16 cellular contexts compared by ENCODE assay signal in genomic region chr15:36863551-36863950, GRCh38.
DNase-seq lines count a peak whose midpoint lies in the region; ATAC-seq and TF ChIP-seq lines count a peak whose summit lies in the region.
"Had no signal": no experiment of that assay in that cellular context is flagged by ENCODE, and none has a peak within 500 bp of the region (broad histone marks: within the 10 kb centered on the region; RNA-seq: fewer than 3 reads in every experiment).

No MANE protein-coding gene starts in this region.

- WGBS in IMR-90 (ENCODE audit: extremely low coverage in 2 of 2, insufficient read length in 1 of 2), 2 experiments: no CpG with 5 or more reads among the region's 4 CpGs
- 92% methylated on average over 4 of the region's 4 CpGs for WGBS in smooth muscle cell (ENCODE audit: low lambda C conversion rate)

- peak; percentile 56 for DNase-seq in IMR-90
- peak; percentile 63 for DNase-seq in NCI-H1105 treated with DMSO at 0.1 percent for 48 hours (lab: John Stamatoyannopoulos, UW)
- DNase-seq in SK-N-MC (ENCODE audit: low read depth, low spot score): no peak
- no peak for DNase-seq in mesothelial cell of epicardium (ENCODE audit: low spot score in 2 of 2, unreplicated experiment in 2 of 2)
- DNase-seq in smooth muscle cell (lab: John Stamatoyannopoulos, UW; ENCODE audit: unreplicated experiment): no peak
- no peak for DNase-seq in uterus
- DNase-seq: ACHN, C1 segment of cervical spinal cord, H9, KBM-7, NCI-H1694 treated with DMSO at 0.1 percent for 48 hours, NCI-H2171, NCI-H510A treated with DMSO at 0.1 percent for 48 hours, PC-9, T-helper 17 cell had no signal

- H3F3A ChIP-seq in smooth muscle cell (ENCODE audit: low read depth): no peaks in the 10 kb centered on the region

- peaks cover 3% of the 10 kb centered on the region for H3K9me3 Mint-ChIP-seq in mesothelial cell of epicardium
- H3K9me3 Mint-ChIP-seq: H9 had no signal

- POLR2A ChIA-PET in IMR-90 (lab: Charles Lee; ENCODE audit: unreplicated experiment): no interaction called here

- CTCF ChIA-PET in IMR-90 (lab: Yijun Ruan, JAX): no interaction called here

- H3K27me3 ChIP-seq in IMR-90 (ENCODE audit: control insufficient read depth, insufficient read depth, low read length): no peaks in the 10 kb centered on the region
- H3K27me3 ChIP-seq in smooth muscle cell (ENCODE audit: low read depth): no peaks in the 10 kb centered on the region
- H3K27me3 ChIP-seq in uterus: no peaks in the 10 kb centered on the region

- H2AFZ ChIP-seq in IMR-90 (replicated peaks; ENCODE audit: low read length, poor library complexity) (no peak overlapping the region), smooth muscle cell (ENCODE audit: low read depth) (no peak overlapping the region)
- H2AFZ ChIP-seq: PC-9 had no signal

- no peak overlapping the region for H4K8ac ChIP-seq in IMR-90 (ENCODE audit: low read depth in 2 of 2, low read length in 2 of 2)

- no peak overlapping the region for H3K56ac ChIP-seq in IMR-90 (ENCODE audit: extremely low read depth, insufficient read depth, low read length)

- H3K27me3 Mint-ChIP-seq in mesothelial cell of epicardium (ENCODE audit: low read depth): no peaks in the 10 kb centered on the region

- no peak overlapping the region for H2BK15ac ChIP-seq in IMR-90 (ENCODE audit: low read depth, low read length)

- TF ChIP-seq CTCF in IMR-90 (conservative IDR thresholded peaks at IDR 0.05; ENCODE audit: low read depth, low read length) (no peak), mesothelial cell of epicardium (IDR thresholded peaks at IDR 0.05; ENCODE audit: unreplicated experiment) (no peak), smooth muscle cell (IDR thresholded peaks at IDR 0.05; ENCODE audit: borderline replicate concordance, insufficient read depth, poor library complexity, severe bottlenecking) (no peak), uterus (IDR thresholded peaks at IDR 0.05) (no peak)

- no peak overlapping the region for H2AK5ac ChIP-seq in IMR-90 (ENCODE audit: low read depth, low read length)

- in situ Hi-C loops in IMR-90 (cut with MboI; ENCODE audit: low sequenced_read_pairs): no loop called here

- H3K27ac ChIP-seq in IMR-90 (ENCODE audit: insufficient read depth, low read length) (no peak overlapping the region), SK-N-MC (0 out of 2 replicates have a peak overlapping the region, but pooled peaks have one; percentile 56), smooth muscle cell (ENCODE audit: low read depth) (no peak overlapping the region), uterus (no peak overlapping the region)
- H3K27ac ChIP-seq: PC-9 had no signal

- no peaks in the 10 kb centered on the region for H3K9me3 ChIP-seq in IMR-90 (ENCODE audit: control insufficient read depth, insufficient read depth, low read length)
- no peaks in the 10 kb centered on the region for H3K9me3 ChIP-seq in SK-N-MC (ENCODE audit: low read depth, low read length)
- H3K9me3 ChIP-seq in smooth muscle cell (replicated peaks; ENCODE audit: low read depth): no peaks in the 10 kb centered on the region
- H3K9me3 ChIP-seq in uterus: no peaks in the 10 kb centered on the region

- H3K9me1 ChIP-seq in IMR-90 (ENCODE audit: insufficient read depth, low read length): no peaks in the 10 kb centered on the region

- no peak overlapping the region for H3K23ac ChIP-seq in IMR-90 (ENCODE audit: low read depth, low read length)

- H3K36me3 ChIP-seq in IMR-90 (ENCODE audit: control insufficient read depth, insufficient read depth, low read length) (no peaks in the 10 kb centered on the region), SK-N-MC (ENCODE audit: insufficient read depth, low read length) (no peaks in the 10 kb centered on the region), smooth muscle cell (ENCODE audit: low read depth) (no peaks in the 10 kb centered on the region), uterus (no peaks in the 10 kb centered on the region)

- no peak overlapping the region for H4K5ac ChIP-seq in IMR-90 (ENCODE audit: low read depth, low read length)

- H2BK5ac ChIP-seq in IMR-90 (ENCODE audit: low read depth, low read length, poor library complexity, severe bottlenecking): no peak overlapping the region

- no peaks in the 10 kb centered on the region for H4K20me1 ChIP-seq in IMR-90 (ENCODE audit: insufficient read depth, low read length)
- no peaks in the 10 kb centered on the region for H4K20me1 ChIP-seq in smooth muscle cell (ENCODE audit: low read depth)

- H4K91ac ChIP-seq in IMR-90 (ENCODE audit: insufficient read depth, low read depth, low read length): no peak overlapping the region

- H2AK9ac ChIP-seq in IMR-90 (replicated peaks; ENCODE audit: low read depth, low read length, poor library complexity): no peak overlapping the region

- dilution Hi-C loops in IMR-90 (cut with HindIII; ENCODE audit: low sequenced_read_pairs, unreplicated experiment): no loop called here

- H3K4me3 ChIP-seq in IMR-90 (ENCODE audit: insufficient read depth, low read depth, low read length): no peak overlapping the region
- no peak overlapping the region for H3K4me3 ChIP-seq in SK-N-MC
- H3K4me3 ChIP-seq in smooth muscle cell: no peak overlapping the region
- no peak overlapping the region for H3K4me3 ChIP-seq in uterus
- H3K4me3 ChIP-seq: PC-9 had no signal

- H3K79me2 ChIP-seq in smooth muscle cell (ENCODE audit: low read depth): no peaks in the 10 kb centered on the region

- H3K27ac Mint-ChIP-seq in mesothelial cell of epicardium: peak overlapping the region; percentile 95
- H3K27ac Mint-ChIP-seq: H9, T-helper 17 cell had no signal

- H2BK120ac ChIP-seq in IMR-90 (ENCODE audit: low read depth, low read length): no peak overlapping the region

- no TSS peak for BruUV-seq in IMR-90 (replicated peaks; lab: Mats Ljungman, UMichigan)

- H3K36me3 Mint-ChIP-seq in mesothelial cell of epicardium: peaks cover 21% of the 10 kb centered on the region

- no peak overlapping the region for H3K4ac ChIP-seq in IMR-90 (ENCODE audit: low read depth, low read length)

- intact Hi-C loops in IMR-90 (cut with micrococcal nuclease): loop anchor here (5.0 kb wide), 1 partner anchor 231 kb away; no protein-coding TSS in a partner anchor
- intact Hi-C loops in uterus (cut with DNase I; ENCODE audit: low total_unique reads): no loop called here

- no peaks in the 10 kb centered on the region for H3K79me1 ChIP-seq in IMR-90 (ENCODE audit: low read depth in 1 of 2, low read length in 2 of 2)

- no peak overlapping the region for H3K9ac ChIP-seq in IMR-90 (ENCODE audit: low read depth, low read length)
- H3K9ac ChIP-seq in SK-N-MC (ENCODE audit: insufficient read length): no peak overlapping the region
- H3K9ac ChIP-seq in smooth muscle cell (ENCODE audit: low read depth): no peak overlapping the region

- H3K4me3 Mint-ChIP-seq in mesothelial cell of epicardium: peak overlapping the region; percentile 21
- H3K4me3 Mint-ChIP-seq: H9, T-helper 17 cell had no signal

- H3K18ac ChIP-seq in IMR-90 (ENCODE audit: low read depth, low read length): no peak overlapping the region

- peak overlapping the region; percentile 20; the same call in 1 of the 2 replicates for H2BK20ac ChIP-seq in IMR-90 (ENCODE audit: low read depth, low read length)

- ATAC-seq in IMR-90 (ENCODE audit: low read depth): no peak
- no peak for ATAC-seq in GM19452 (IDR thresholded peaks at IDR 0.05; ENCODE audit: unreplicated experiment)
- ATAC-seq: T-helper 17 cell had no signal

- peaks cover 49% of the 10 kb centered on the region for H3K4me1 Mint-ChIP-seq in mesothelial cell of epicardium
- H3K4me1 Mint-ChIP-seq: H9, T-helper 17 cell had no signal

- no peak for TF ChIP-seq RAD21 in IMR-90 (IDR thresholded peaks at IDR 0.05; ENCODE audit: low read length)

- TF ChIP-seq POLR2A in IMR-90 (IDR thresholded peaks at IDR 0.05; ENCODE audit: low read depth, low read length) (no peak), uterus (IDR thresholded peaks at IDR 0.05) (no peak)

- H3K4me1 ChIP-seq in IMR-90 (ENCODE audit: control insufficient read depth, insufficient read depth, low read length) (peaks cover 2% of the 10 kb centered on the region; the same call in 1 of the 2 replicates), smooth muscle cell (ENCODE audit: low read depth) (no peaks in the 10 kb centered on the region), uterus (no peaks in the 10 kb centered on the region)

- H3K4me2 ChIP-seq in IMR-90 (ENCODE audit: low read depth, low read length) (no peak overlapping the region; the same call in 1 of the 2 replicates), smooth muscle cell (no peak overlapping the region)
- H3K4me2 ChIP-seq: PC-9 had no signal

- no peak overlapping the region; the same call in 1 of the 2 replicates for H3K14ac ChIP-seq in IMR-90 (replicated peaks; ENCODE audit: low read depth, low read length)

TF ChIP-seq in IMR-90, 13 proteins besides CTCF, POLR2A, EP300 and RAD21 (continues in another document):
- no peak for TF ChIP-seq ELK1 (IDR thresholded peaks at IDR 0.05; ENCODE audit: borderline replicate concordance, low read depth, low read length)
- no peak for TF ChIP-seq RCOR1 (IDR thresholded peaks at IDR 0.05; ENCODE audit: insufficient replicate concordance, low read length)
- TF ChIP-seq RFX5 (IDR thresholded peaks at IDR 0.05; ENCODE audit: low read depth, low read length): no peak
- no peak for TF ChIP-seq CHD1 (IDR thresholded peaks at IDR 0.05; ENCODE audit: low read depth, low read length)
- no peak for TF ChIP-seq BHLHE40 (IDR thresholded peaks at IDR 0.05; ENCODE audit: low read depth, low read length)
- no peak for TF ChIP-seq CEBPB (IDR thresholded peaks at IDR 0.05; ENCODE audit: low read depth, low read length)
- TF ChIP-seq NFE2L2 (IDR thresholded peaks at IDR 0.05; ENCODE audit: low read depth, low read length): no peak
- no peak for TF ChIP-seq FOS (IDR thresholded peaks at IDR 0.05; ENCODE audit: low read depth, low read length)
- TF ChIP-seq MAZ (IDR thresholded peaks at IDR 0.05; ENCODE audit: borderline replicate concordance, low read depth, low read length): no peak
- no peak for TF ChIP-seq MAFK (IDR thresholded peaks at IDR 0.05; ENCODE audit: low read depth, low read length)
- TF ChIP-seq MXI1 (IDR thresholded peaks at IDR 0.05; ENCODE audit: borderline replicate concordance, low read depth, low read length): no peak
- TF ChIP-seq SMC3 (IDR thresholded peaks at IDR 0.05; ENCODE audit: low read depth, low read length): no peak

Comparison
In these comparisons a context has a peak if more than half of its experiments do, and no peak if none do; other contexts are left out.
1. DNase-seq: peak in IMR-90 (single experiment) and NCI-H1105 treated with DMSO at 0.1 percent for 48 hours (single experiment); none in SK-N-MC (single experiment), mesothelial cell of epicardium (0 of 2), smooth muscle cell (single experiment) and uterus (0 of 2).